Comparison of ENCODE assay signal across 17 cellular contexts in the genomic region with DNA sequence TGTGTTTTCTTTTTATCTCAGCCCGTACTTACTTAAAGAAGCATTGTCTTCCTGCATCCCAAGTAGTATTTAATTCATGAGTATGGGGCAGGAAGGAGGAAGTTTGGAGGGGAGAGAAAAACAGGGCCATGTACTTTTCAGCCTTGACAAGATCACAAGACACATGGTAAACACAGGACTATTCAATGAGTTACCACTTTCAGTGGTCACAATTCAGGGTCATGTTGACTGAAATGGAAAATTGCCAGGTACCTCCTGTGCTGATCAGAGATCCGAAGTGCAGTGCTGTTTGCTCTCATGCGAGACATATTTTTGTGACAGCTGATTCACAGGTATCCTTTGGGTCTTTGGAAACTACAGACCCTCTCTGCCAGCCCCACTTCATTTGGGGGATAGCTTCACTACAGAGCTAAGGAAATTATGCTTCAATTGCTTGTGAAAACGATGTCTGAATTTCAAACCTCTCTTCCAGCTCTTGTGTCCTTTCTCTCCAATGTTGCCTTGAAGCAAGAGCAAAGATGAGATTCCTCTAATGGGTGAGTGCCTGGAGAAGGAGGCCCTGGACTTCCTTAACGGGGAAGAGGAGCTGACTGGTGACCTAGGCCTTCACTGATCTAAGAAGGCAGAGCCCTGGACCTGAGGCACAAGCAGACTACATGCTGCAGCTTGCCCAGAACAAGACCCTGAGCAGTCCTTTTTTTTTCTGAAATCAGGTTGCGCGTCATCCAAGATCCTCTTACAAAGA. TPM values are rescaled to one million over a fixed set of nuclear protein-coding genes. Genes with fewer than 3 reads are reported as not detected.
DNase-seq lines count a peak whose midpoint lies in the region; ATAC-seq and TF ChIP-seq lines count a peak whose summit lies in the region.
"Had no signal": no experiment of that assay in that cellular context is flagged by ENCODE, and none has a peak within 500 bp of the region (broad histone marks: within the 10 kb centered on the region; RNA-seq: fewer than 3 reads in every experiment).

No MANE protein-coding gene starts in this region.

- no peak overlapping the region for H3K4me3 Mint-ChIP-seq in osteocyte (ENCODE audit: unreplicated experiment)
- H3K4me3 Mint-ChIP-seq: activated CD8-positive, alpha-beta T cell treated with anti-CD3 and anti-CD28 coated beads for 36 hours; B cell; stimulated activated effector memory CD8-positive, alpha-beta T cell treated with anti-CD3 and anti-CD28 coated beads, Interleukin-12 subunit alpha, Interleukin-12 subunit beta, amount 100 ng/mL, for 72 hours had no signal

- DNase-seq in NCI-H2029 treated with DMSO at 0.1 percent for 48 hours (lab: John Stamatoyannopoulos, UW) (peak; percentile 64), dermis microvascular lymphatic vessel endothelial cell (ENCODE audit: low read depth in 2 of 2) (peak; percentile 39 to 66), osteocyte (ENCODE audit: extremely low spot score, unreplicated experiment) (peak; percentile 30), medulla oblongata (ENCODE audit: extremely low spot score) (no peak), HUDEP-2 (lab: John Stamatoyannopoulos, UW; ENCODE audit: unreplicated experiment in 76 of 76) (no peak), T-helper 2 cell (no peak)
- DNase-seq in activated CD4-positive, alpha-beta T cell treated with anti-CD3 and anti-CD28 coated beads, Interleukin-2, amount 50 U/mL, for 4 hours = no peak
- DNase-seq: activated CD8-positive, alpha-beta T cell treated with anti-CD3 and anti-CD28 coated beads for 36 hours; activated gamma-delta T cell; foreskin fibroblast; stimulated activated CD4-positive, alpha-beta T cell treated with anti-CD3 and anti-CD28 coated beads, Interleukin-4, amount 100 ng/mL, for 1 hour; T-helper 9 cell had no signal

- no peaks in the 10 kb centered on the region for H3K27me3 Mint-ChIP-seq in osteocyte (ENCODE audit: unreplicated experiment)

- H3K27ac Mint-ChIP-seq in osteocyte (ENCODE audit: unreplicated experiment) = no peak overlapping the region
- H3K27ac Mint-ChIP-seq: activated CD8-positive, alpha-beta T cell treated with anti-CD3 and anti-CD28 coated beads for 36 hours; B cell; stimulated activated effector memory CD8-positive, alpha-beta T cell treated with anti-CD3 and anti-CD28 coated beads, Interleukin-12 subunit alpha, Interleukin-12 subunit beta, amount 100 ng/mL, for 72 hours had no signal

- peaks cover 27% of the 10 kb centered on the region for H3K4me1 Mint-ChIP-seq in osteocyte (ENCODE audit: unreplicated experiment)
- H3K4me1 Mint-ChIP-seq: B cell; stimulated activated effector memory CD8-positive, alpha-beta T cell treated with anti-CD3 and anti-CD28 coated beads, Interleukin-12 subunit alpha, Interleukin-12 subunit beta, amount 100 ng/mL, for 72 hours had no signal

- TF ChIP-seq CTCF in osteocyte (IDR thresholded peaks at IDR 0.05) = no peak

- peak; percentile 91 for ATAC-seq in GM18868 (IDR thresholded peaks at IDR 0.05; ENCODE audit: unreplicated experiment)
- ATAC-seq: activated CD8-positive, alpha-beta T cell treated with anti-CD3 and anti-CD28 coated beads for 36 hours; stimulated activated effector memory CD8-positive, alpha-beta T cell treated with anti-CD3 and anti-CD28 coated beads, Interleukin-12 subunit alpha, Interleukin-12 subunit beta, amount 100 ng/mL, for 72 hours had no signal

- H3K9me3 Mint-ChIP-seq in osteocyte (ENCODE audit: unreplicated experiment) = peaks cover 19% of the 10 kb centered on the region

- H3K36me3 Mint-ChIP-seq in osteocyte (ENCODE audit: unreplicated experiment) = peaks cover 62% of the 10 kb centered on the region
- H3K36me3 Mint-ChIP-seq: stimulated activated effector memory CD8-positive, alpha-beta T cell treated with anti-CD3 and anti-CD28 coated beads, Interleukin-12 subunit alpha, Interleukin-12 subunit beta, amount 100 ng/mL, for 72 hours had no signal

RNA-seq across cellular contexts. Expression of a gene that starts 44.2 kb away (rescaled TPM):
- total RNA-seq in dermis microvascular lymphatic vessel endothelial cell (40.2 and 52.1 TPM in 2 replicates), osteocyte (30.7 and 33.5 TPM in 2 replicates)
- total RNA-seq: B cell, NCI-H460, vagina had no signal

Comparison
In these comparisons a context has a peak if more than half of its experiments do, and no peak if none do; other contexts are left out.
1. DNase-seq: peak in NCI-H2029 treated with DMSO at 0.1 percent for 48 hours (single experiment), dermis microvascular lymphatic vessel endothelial cell (2 of 2) and osteocyte (single experiment); none in medulla oblongata (single experiment), activated CD4-positive, alpha-beta T cell treated with anti-CD3 and anti-CD28 coated beads, Interleukin-2, amount 50 U/mL, for 4 hours (0 of 2), HUDEP-2 (0 of 76) and T-helper 2 cell (0 of 5).